Comparison of ENCODE assay signal across 1 cellular context in genomic region chr10:20370977-20371533, GRCh38.
TF ChIP-seq lines count a peak whose summit lies in the region.

No MANE protein-coding gene starts in this region.

TF ChIP-seq in WTC11, 78 proteins besides CTCF, POLR2A, EP300 and RAD21 (continued from another document):
- 0 out of 2 replicates have a peak, but pooled peaks have one; percentile 21 for TF ChIP-seq FOXK1 (CRISPR knock-in tag; IDR thresholded peaks at IDR 0.05)
